In genomic region chr19:17617807-17618192, GRCh38 we compare ENCODE assay signal across 1 cellular context.
TF ChIP-seq lines count a peak whose summit lies in the region.

No MANE protein-coding gene starts in this region.

TF ChIP-seq in WTC11, 78 proteins besides CTCF, POLR2A, EP300 and RAD21 (continued from another document):
- TF ChIP-seq, protein P1, sequence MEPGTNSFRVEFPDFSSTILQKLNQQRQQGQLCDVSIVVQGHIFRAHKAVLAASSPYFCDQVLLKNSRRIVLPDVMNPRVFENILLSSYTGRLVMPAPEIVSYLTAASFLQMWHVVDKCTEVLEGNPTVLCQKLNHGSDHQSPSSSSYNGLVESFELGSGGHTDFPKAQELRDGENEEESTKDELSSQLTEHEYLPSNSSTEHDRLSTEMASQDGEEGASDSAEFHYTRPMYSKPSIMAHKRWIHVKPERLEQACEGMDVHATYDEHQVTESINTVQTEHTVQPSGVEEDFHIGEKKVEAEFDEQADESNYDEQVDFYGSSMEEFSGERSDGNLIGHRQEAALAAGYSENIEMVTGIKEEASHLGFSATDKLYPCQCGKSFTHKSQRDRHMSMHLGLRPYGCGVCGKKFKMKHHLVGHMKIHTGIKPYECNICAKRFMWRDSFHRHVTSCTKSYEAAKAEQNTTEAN (CRISPR knock-in tag; IDR thresholded peaks at IDR 0.05) = no peak
- TF ChIP-seq ZNF121 (CRISPR knock-in tag; IDR thresholded peaks at IDR 0.05) (no peak), PRRX2 (CRISPR knock-in tag; IDR thresholded peaks at IDR 0.05) (no peak), ZNF263 (CRISPR knock-in tag; IDR thresholded peaks at IDR 0.05; ENCODE audit: low read depth) (no peak), ZNF138 (CRISPR knock-in tag; conservative IDR thresholded peaks at IDR 0.05) (no peak), JUN (CRISPR knock-in tag; IDR thresholded peaks at IDR 0.05) (no peak), MLX (CRISPR knock-in tag; IDR thresholded peaks at IDR 0.05) (no peak)
